In genomic region chr6:37812835-37813234, GRCh38 we compare ENCODE assay signal across 14 cellular contexts. TPM values are rescaled to one million over a fixed set of nuclear protein-coding genes. Genes with fewer than 3 reads are reported as not detected.
DNase-seq lines count a peak whose midpoint lies in the region; ATAC-seq and TF ChIP-seq lines count a peak whose summit lies in the region.
"Had no signal": no experiment of that assay in that cellular context is flagged by ENCODE, and none has a peak within 500 bp of the region (broad histone marks: within the 10 kb centered on the region; RNA-seq: fewer than 3 reads in every experiment).

No MANE protein-coding gene starts in this region.

- peaks cover 2% of the 10 kb centered on the region for H3K4me1 ChIP-seq in lower lobe of right lung

- ATAC-seq in lower lobe of right lung, result peak; percentile 70 to 83
- ATAC-seq in GM21717 (IDR thresholded peaks at IDR 0.05; ENCODE audit: unreplicated experiment), result no peak
- ATAC-seq in esophagus mucosa, result no peak
- ATAC-seq: GM23338 had no signal

- no peaks in the 10 kb centered on the region for H3K27me3 ChIP-seq in lower lobe of right lung (ENCODE audit: low read depth)
- H3K27me3 ChIP-seq: BLaER1 had no signal

- intact Hi-C loops in lower lobe of right lung (cut with DNase I), result no loop called here

- TF ChIP-seq CTCF in lower lobe of right lung (IDR thresholded peaks at IDR 0.05), result no peak

- peak; percentile 55 for DNase-seq in CD1c-positive myeloid dendritic cell (ENCODE audit: extremely low spot score)
- DNase-seq in MV-4-11 (lab: John Stamatoyannopoulos, UW), result peak; percentile 58
- peak; percentile 79 for DNase-seq in SKM-1 treated with dmso at 0.1 percent for 144 hours (lab: John Stamatoyannopoulos, UW; ENCODE audit: unreplicated experiment)
- DNase-seq in lower lobe of right lung, result no peak
- DNase-seq in NCI-H2107 treated with DMSO at 0.1 percent for 48 hours (lab: John Stamatoyannopoulos, UW; ENCODE audit: unreplicated experiment), result no peak
- no peak for DNase-seq in H4 (ENCODE audit: low spot score)
- DNase-seq: 8988T; CD4-positive, CD25-positive, alpha-beta regulatory T cell; DMS53; H9 had no signal

- H3K27ac ChIP-seq in lower lobe of right lung, result no peak overlapping the region
- H3K27ac ChIP-seq: BLaER1 had no signal

- H3K36me3 ChIP-seq in lower lobe of right lung, result no peaks in the 10 kb centered on the region
- H3K36me3 ChIP-seq: BLaER1 had no signal

- no peaks in the 10 kb centered on the region for H3K9me3 ChIP-seq in lower lobe of right lung

- H3K4me3 ChIP-seq in lower lobe of right lung, result no peak overlapping the region
- H3K4me3 ChIP-seq: BLaER1, GM23338 had no signal

RNA-seq across cellular contexts. Expression of gene ZFAND3, which starts 6.7 kb away (rescaled TPM):
- total RNA-seq in lower lobe of right lung, result 83.3 TPM
- total RNA-seq in H4 (2014; rRNA removed; shearing (Covaris generic)), result 7.4 and 9.2 TPM in 2 replicates
- total RNA-seq in esophagus mucosa, result 42.6 TPM

Comparison
In these comparisons a context has a peak if more than half of its experiments do, and no peak if none do; other contexts are left out.
1. DNase-seq: peak in CD1c-positive myeloid dendritic cell (single experiment), MV-4-11 (single experiment) and SKM-1 treated with dmso at 0.1 percent for 144 hours (single experiment); none in lower lobe of right lung (single experiment), NCI-H2107 treated with DMSO at 0.1 percent for 48 hours (single experiment) and H4 (single experiment).
2. ATAC-seq: peak in lower lobe of right lung (2 of 2); none in GM21717 (single experiment) and esophagus mucosa (single experiment).